In the genomic region with DNA sequence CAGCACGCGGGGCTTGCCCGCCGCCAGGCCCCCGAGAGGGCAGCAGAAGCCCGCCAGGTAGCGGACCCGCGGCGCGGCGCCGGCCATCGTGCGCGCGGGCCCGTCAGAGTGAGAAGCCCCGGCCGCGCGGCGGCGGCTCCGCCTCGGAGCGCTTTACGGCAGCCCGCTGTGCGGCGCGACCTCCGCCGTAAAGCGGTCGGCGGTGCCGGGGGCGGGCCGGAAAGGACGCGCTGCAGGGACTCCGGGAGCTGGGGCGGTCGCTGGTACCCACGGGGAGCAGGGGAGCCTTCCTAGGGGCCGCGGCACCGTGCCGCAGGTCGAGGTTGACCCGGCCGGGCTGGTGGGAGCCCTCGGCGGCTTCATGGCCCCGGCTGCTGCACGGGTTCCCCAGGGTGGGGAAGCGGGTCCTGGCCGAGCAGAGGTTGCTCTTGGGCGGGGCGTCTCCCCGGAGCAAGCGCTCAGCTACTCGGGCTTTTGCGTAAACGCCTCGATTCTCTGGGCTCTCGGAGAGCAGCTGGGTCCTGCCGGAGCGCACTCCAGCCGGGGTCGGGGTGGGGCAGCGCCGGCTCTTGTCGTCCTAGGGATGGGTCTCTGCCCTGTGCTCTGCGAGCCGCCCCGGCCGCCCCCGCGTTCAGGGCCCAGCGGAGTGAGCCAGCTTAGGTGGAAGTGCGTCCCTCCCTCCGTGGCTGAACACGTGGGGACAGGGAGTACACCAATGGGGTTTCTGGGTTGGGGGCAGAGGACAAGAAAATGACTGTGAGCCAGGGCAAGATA, we compare ENCODE assay signal across 8 cellular contexts. TPM values are rescaled to one million over a fixed set of nuclear protein-coding genes. Genes with fewer than 3 reads are reported as not detected.
DNase-seq lines count a peak whose midpoint lies in the region; ATAC-seq and TF ChIP-seq lines count a peak whose summit lies in the region.

A gene with protein sequence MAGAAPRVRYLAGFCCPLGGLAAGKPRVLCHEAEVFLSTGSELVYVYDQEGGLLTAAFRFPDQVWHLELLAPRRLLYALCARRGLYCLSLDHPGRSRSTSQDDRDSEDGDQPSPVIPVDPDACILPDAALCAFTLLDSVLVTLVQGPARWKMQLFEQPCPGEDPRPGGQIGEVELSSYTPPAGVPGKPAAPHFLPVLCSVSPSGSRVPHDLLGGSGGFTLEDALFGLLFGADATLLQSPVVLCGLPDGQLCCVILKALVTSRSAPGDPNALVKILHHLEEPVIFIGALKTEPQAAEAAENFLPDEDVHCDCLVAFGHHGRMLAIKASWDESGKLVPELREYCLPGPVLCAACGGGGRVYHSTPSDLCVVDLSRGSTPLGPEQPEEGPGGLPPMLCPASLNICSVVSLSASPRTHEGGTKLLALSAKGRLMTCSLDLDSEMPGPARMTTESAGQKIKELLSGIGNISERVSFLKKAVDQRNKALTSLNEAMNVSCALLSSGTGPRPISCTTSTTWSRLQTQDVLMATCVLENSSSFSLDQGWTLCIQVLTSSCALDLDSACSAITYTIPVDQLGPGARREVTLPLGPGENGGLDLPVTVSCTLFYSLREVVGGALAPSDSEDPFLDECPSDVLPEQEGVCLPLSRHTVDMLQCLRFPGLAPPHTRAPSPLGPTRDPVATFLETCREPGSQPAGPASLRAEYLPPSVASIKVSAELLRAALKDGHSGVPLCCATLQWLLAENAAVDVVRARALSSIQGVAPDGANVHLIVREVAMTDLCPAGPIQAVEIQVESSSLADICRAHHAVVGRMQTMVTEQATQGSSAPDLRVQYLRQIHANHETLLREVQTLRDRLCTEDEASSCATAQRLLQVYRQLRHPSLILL (minus strand): TSS at position 110 of the 774 bp plus-strand sequence. CDS start 23 bp downstream, at position 87.

- no peaks in the 10 kb centered on the region for H3K9me3 Mint-ChIP-seq in GM23338

- intact Hi-C loops in ascending aorta (cut with DNase I): loop anchor here (1.0 to 2.0 kb wide), 5 partner anchors 14 to 72 kb away; no protein-coding TSS in a partner anchor
- intact Hi-C loops in vagina (cut with DNase I): loop anchor here (5.0 kb wide), 1 partner anchor 40 kb away; a partner anchor contains a TSS

- H3K27ac ChIP-seq in GM23338 (ENCODE audit: low read depth) (peak within 1 kb of the TSS; percentile 89), ascending aorta (peak within 1 kb of the TSS; percentile 75 to 93), vagina (peak within 1 kb of the TSS; percentile 65)

- H2AFZ ChIP-seq in GM23338: peak within 1 kb of the TSS; percentile 83

- peak; percentile 76 for DNase-seq in GDM1 (lab: John Stamatoyannopoulos, UW)
- DNase-seq in GM23338 (ENCODE audit: low spot score): peak; percentile 90
- DNase-seq in MV-4-11 (lab: John Stamatoyannopoulos, UW): peak; percentile 68
- peak; percentile 71 for DNase-seq in T-helper 22 cell (ENCODE audit: low read depth)
- DNase-seq in ascending aorta (ENCODE audit: low spot score in 2 of 2): peak in 1 of 2 donors; percentile 88
- DNase-seq in hepatic stellate cell (ENCODE audit: low spot score): peak; percentile 93
- peak; percentile 36 for DNase-seq in renal cortical epithelial cell (ENCODE audit: low read depth)
- no peak for DNase-seq in vagina (ENCODE audit: extremely low spot score in 2 of 2)

- H3K4me1 Mint-ChIP-seq in GM23338: peaks cover 22% of the 10 kb centered on the region

- H3K36me3 ChIP-seq in GM23338 (ENCODE audit: insufficient read depth) (no peaks in the 10 kb centered on the region; the same call in 1 of the 2 replicates), ascending aorta (peaks cover 13 to 35% of the 10 kb centered on the region in 2 donors), vagina (peaks cover 0 to 19% of the 10 kb centered on the region in 2 donors)

- no peaks in the 10 kb centered on the region for H3K9me2 ChIP-seq in GM23338 (ENCODE audit: insufficient read depth)

- H3K27me3 ChIP-seq in GM23338 (ENCODE audit: insufficient read depth) (no peaks in the 10 kb centered on the region), ascending aorta (no peaks in the 10 kb centered on the region), vagina (no peaks in the 10 kb centered on the region)

- peak within 1 kb of the TSS; percentile 90 for H3K4me3 Mint-ChIP-seq in GM23338

- H3K4me1 ChIP-seq in GM23338 (ENCODE audit: insufficient read depth) (peaks cover 8% of the 10 kb centered on the region; the same call in 1 of the 2 replicates), ascending aorta (peaks cover 17 to 34% of the 10 kb centered on the region in 2 donors), vagina (peaks cover 25% of the 10 kb centered on the region)

- H4K20me1 ChIP-seq in GM23338 (replicated peaks; ENCODE audit: insufficient read depth): no peaks in the 10 kb centered on the region; the same call in 1 of the 2 replicates

- TF ChIP-seq CTCF in GM23338 (conservative IDR thresholded peaks at IDR 0.05; ENCODE audit: low read depth in 2 of 2) (no peak), ascending aorta (IDR thresholded peaks at IDR 0.05) (no peak), vagina (IDR thresholded peaks at IDR 0.05) (no peak)

- H3K4me2 ChIP-seq in GM23338: peak within 1 kb of the TSS; percentile 97

- H3K36me3 Mint-ChIP-seq in GM23338 (ENCODE audit: low read depth): peaks cover 36% of the 10 kb centered on the region

- peak; percentile 57 for ATAC-seq in GM23338

- peaks cover 23% of the 10 kb centered on the region for H3K79me2 ChIP-seq in GM23338 (replicated peaks; ENCODE audit: insufficient read depth)

- peaks cover 15% of the 10 kb centered on the region for H3F3A ChIP-seq in GM23338 (replicated peaks; ENCODE audit: low read depth)

- peak in 1 of 2 donors; percentile 63 for TF ChIP-seq POLR2A in vagina (IDR thresholded peaks at IDR 0.05)

- H3K27me3 Mint-ChIP-seq in GM23338 (ENCODE audit: insufficient read depth, low read depth, poor library complexity): peaks cover 18% of the 10 kb centered on the region

- H3K4me3 ChIP-seq in GM23338 (peak within 1 kb of the TSS; percentile 99), ascending aorta (peak within 1 kb of the TSS; percentile 81 to 83), vagina (peak within 1 kb of the TSS; percentile 72)

- H3K9me3 ChIP-seq in ascending aorta: no peaks in the 10 kb centered on the region
- no peaks in the 10 kb centered on the region for H3K9me3 ChIP-seq in vagina

- H3K27ac Mint-ChIP-seq in GM23338: peak within 1 kb of the TSS; percentile 94

TF ChIP-seq in GM23338, 12 proteins besides CTCF, POLR2A, EP300 and RAD21 (continues in another document):
- no peak for TF ChIP-seq JUNB (IDR thresholded peaks at IDR 0.05; ENCODE audit: unreplicated experiment)
- TF ChIP-seq, protein P1, sequence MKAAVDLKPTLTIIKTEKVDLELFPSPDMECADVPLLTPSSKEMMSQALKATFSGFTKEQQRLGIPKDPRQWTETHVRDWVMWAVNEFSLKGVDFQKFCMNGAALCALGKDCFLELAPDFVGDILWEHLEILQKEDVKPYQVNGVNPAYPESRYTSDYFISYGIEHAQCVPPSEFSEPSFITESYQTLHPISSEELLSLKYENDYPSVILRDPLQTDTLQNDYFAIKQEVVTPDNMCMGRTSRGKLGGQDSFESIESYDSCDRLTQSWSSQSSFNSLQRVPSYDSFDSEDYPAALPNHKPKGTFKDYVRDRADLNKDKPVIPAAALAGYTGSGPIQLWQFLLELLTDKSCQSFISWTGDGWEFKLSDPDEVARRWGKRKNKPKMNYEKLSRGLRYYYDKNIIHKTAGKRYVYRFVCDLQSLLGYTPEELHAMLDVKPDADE (IDR thresholded peaks at IDR 0.05): peak; percentile 55; the same call in 1 of the 2 replicates
- no peak for TF ChIP-seq EZH2phosphoT487 (IDR thresholded peaks at IDR 0.05; ENCODE audit: unreplicated experiment)
- peak; percentile 82 for TF ChIP-seq POLR2AphosphoS5 (IDR thresholded peaks at IDR 0.05; ENCODE audit: low read depth)
- no peak for TF ChIP-seq ZNF114 (CRISPR knock-in tag; IDR thresholded peaks at IDR 0.05)
- no peak for TF ChIP-seq ZNF331 (CRISPR knock-in tag; IDR thresholded peaks at IDR 0.05; ENCODE audit: low read depth)
- no peak for TF ChIP-seq CREB1 (CRISPR knock-in tag; IDR thresholded peaks at IDR 0.05; ENCODE audit: low read depth)
- no peak for TF ChIP-seq EZH2 (IDR thresholded peaks at IDR 0.05; ENCODE audit: low read depth, unreplicated experiment)

RNA-seq across cellular contexts. Expression of the gene that starts here (rescaled TPM):
- total RNA-seq in GM23338 (2014; rRNA removed; shearing (Covaris generic)): 50.5 and 52.8 TPM in 2 replicates
- polyA plus RNA-seq in GM23338 (2016; fragmentation: Nextera tagmentation; extraction: Ambion mirVana): 16.0 and 16.2 TPM in 2 replicates
- total RNA-seq in ascending aorta (75.6 TPM), renal cortical epithelial cell (13.2 and 22.2 TPM in 2 replicates), vagina (21.4 TPM)

Comparison
In these comparisons a context has a peak if more than half of its experiments do, and no peak if none do; other contexts are left out.
1. DNase-seq: peak in GDM1 (single experiment), GM23338 (single experiment), MV-4-11 (single experiment), T-helper 22 cell (single experiment), hepatic stellate cell (single experiment) and renal cortical epithelial cell (single experiment); none in vagina (0 of 2).
2. Peak in every context shown above with its lines, with median percentiles within 50 percentile points of each other: H3K27ac ChIP-seq and H3K4me3 ChIP-seq.